15 cellular contexts compared by ENCODE assay signal in genomic region chr14:34036319-34036761, GRCh38.
DNase-seq lines count a peak whose midpoint lies in the region; ATAC-seq, FAIRE-seq and TF ChIP-seq lines count a peak whose summit lies in the region.
"Had no signal": no experiment of that assay in that cellular context is flagged by ENCODE, and none has a peak within 500 bp of the region (broad histone marks: within the 10 kb centered on the region; RNA-seq: fewer than 3 reads in every experiment).

No MANE protein-coding gene starts in this region.

- peaks cover 42% of the 10 kb centered on the region for H3K4me1 Mint-ChIP-seq in activated T-helper 1 cell treated with anti-CD3 and anti-CD28 coated beads, Interleukin-12 subunit alpha, Interleukin-12 subunit beta, Interleukin-2, Interleukin-4 antibody, amounts not matched to agents 30 ng/mL and 10 ng/mL and 1 ng/mL, durations not matched to agents 14 hours and 24 hours and 36 hours (ENCODE audit: low read depth)

- H3K9me3 Mint-ChIP-seq in activated T-helper 1 cell treated with anti-CD3 and anti-CD28 coated beads, Interleukin-12 subunit alpha, Interleukin-12 subunit beta, Interleukin-2, Interleukin-4 antibody, amounts not matched to agents 30 ng/mL and 10 ng/mL and 1 ng/mL, durations not matched to agents 14 hours and 24 hours and 36 hours = peaks cover 8% of the 10 kb centered on the region
- H3K9me3 Mint-ChIP-seq: nephron had no signal

- DNase-seq in activated T-helper 1 cell treated with anti-CD3 and anti-CD28 coated beads, Interleukin-12 subunit alpha, Interleukin-12 subunit beta, Interleukin-2, Interleukin-4 antibody, amounts not matched to agents 30 ng/mL and 10 ng/mL and 1 ng/mL, durations not matched to agents 14 hours and 24 hours and 36 hours (ENCODE audit: low spot score) = no peak
- DNase-seq in keratinocyte (ENCODE audit: low read depth, low spot score) = no peak
- no peak for DNase-seq in transverse colon
- DNase-seq in T-helper 9 cell = no peak
- no peak for DNase-seq in activated CD4-positive, alpha-beta T cell treated with anti-CD3 and anti-CD28 coated beads for 1 hour
- DNase-seq: activated CD4-positive, alpha-beta T cell treated with anti-CD3 and anti-CD28 coated beads, Interleukin-2, amount 10 ng/mL, durations not matched to agents 7 days and 5 days; activated T-cell treated with anti-CD3 and anti-CD28 coated beads, Interleukin-2, amount 50 U/mL, for 1 hour; KBM-7; NCI-H1436; stimulated activated CD4-positive, alpha-beta T cell treated with anti-CD3 and anti-CD28 coated beads, Interleukin-1b, Interleukin-23, amount 100 ng/mL, for 48 hours had no signal

- H3K27me3 ChIP-seq in esophagus (ENCODE audit: control insufficient read depth in 1 of 2, insufficient read depth in 2 of 2, low read length in 2 of 2) = no peaks in the 10 kb centered on the region
- no peaks in the 10 kb centered on the region for H3K27me3 ChIP-seq in keratinocyte (ENCODE audit: control insufficient read depth, extremely low read depth, insufficient read depth, low read length)
- no peaks in the 10 kb centered on the region for H3K27me3 ChIP-seq in transverse colon
- H3K27me3 ChIP-seq: BLaER1 treated with 17β-estradiol and CSF1 and Interleukin-3, amounts not matched to agents 10 nM and 100 nM; suprapubic skin had no signal

- H3K9me3 ChIP-seq in esophagus (ENCODE audit: control insufficient read depth in 2 of 2, insufficient read depth in 1 of 2, low read depth in 1 of 2, low read length in 1 of 2) (no peaks in the 10 kb centered on the region), keratinocyte (ENCODE audit: control insufficient read depth, low read depth, low read length) (no peaks in the 10 kb centered on the region), transverse colon (no peaks in the 10 kb centered on the region)
- H3K9me3 ChIP-seq: BLaER1 treated with 17β-estradiol and CSF1 and Interleukin-3, amounts not matched to agents 10 nM and 100 nM; suprapubic skin had no signal

- H3K9me1 ChIP-seq in keratinocyte (ENCODE audit: control insufficient read depth, extremely low read depth, insufficient read depth, low read length) = no peaks in the 10 kb centered on the region

- H3K27me3 Mint-ChIP-seq in activated T-helper 1 cell treated with anti-CD3 and anti-CD28 coated beads, Interleukin-12 subunit alpha, Interleukin-12 subunit beta, Interleukin-2, Interleukin-4 antibody, amounts not matched to agents 30 ng/mL and 10 ng/mL and 1 ng/mL, durations not matched to agents 14 hours and 24 hours and 36 hours (ENCODE audit: insufficient read depth) = peaks cover 8% of the 10 kb centered on the region

- no peak overlapping the region for H2AFZ ChIP-seq in keratinocyte (ENCODE audit: control insufficient read depth, low read length)

- peaks cover 18% of the 10 kb centered on the region for H3K36me3 Mint-ChIP-seq in activated T-helper 1 cell treated with anti-CD3 and anti-CD28 coated beads, Interleukin-12 subunit alpha, Interleukin-12 subunit beta, Interleukin-2, Interleukin-4 antibody, amounts not matched to agents 30 ng/mL and 10 ng/mL and 1 ng/mL, durations not matched to agents 14 hours and 24 hours and 36 hours (ENCODE audit: low read depth)

- no peak for TF ChIP-seq CTCF in keratinocyte (optimal IDR thresholded peaks at IDR 0.05 in 1 of 3, IDR thresholded peaks at IDR 0.05 in 1 of 3, conservative IDR thresholded peaks at IDR 0.05 in 1 of 3; ENCODE audit: extremely low read depth in 1 of 3, insufficient read depth in 2 of 3, low read length in 3 of 3)
- no peak for TF ChIP-seq CTCF in transverse colon (IDR thresholded peaks at IDR 0.05)

- in situ Hi-C loops in transverse colon (cut with MboI; ENCODE audit: low pct_ligation_motif_present in 1 of 4, low pct_unique_long_range_greater_than_20kb in 1 of 4, low sequenced_read_pairs in 3 of 4) = no loop called here

- H3K9ac ChIP-seq in keratinocyte (ENCODE audit: control insufficient read depth, extremely low read depth, insufficient read depth, low read length) = no peak overlapping the region
- H3K9ac ChIP-seq: BLaER1 treated with 17β-estradiol and CSF1 and Interleukin-3, amounts not matched to agents 10 nM and 100 nM had no signal

- WGBS in esophagus, 2 donors = 75 to 84% methylated on average over 2 of the region's 2 CpGs
- 69 to 72% methylated on average over 2 of the region's 2 CpGs for WGBS in transverse colon (ENCODE audit: low coverage in 1 of 2), 2 donors

- no peak overlapping the region for H3K4me3 Mint-ChIP-seq in activated T-helper 1 cell treated with anti-CD3 and anti-CD28 coated beads, Interleukin-12 subunit alpha, Interleukin-12 subunit beta, Interleukin-2, Interleukin-4 antibody, amounts not matched to agents 30 ng/mL and 10 ng/mL and 1 ng/mL, durations not matched to agents 14 hours and 24 hours and 36 hours
- H3K4me3 Mint-ChIP-seq: activated CD4-positive, alpha-beta T cell treated with anti-CD3 and anti-CD28 coated beads, Interleukin-2, amount 10 ng/mL, durations not matched to agents 7 days and 5 days; nephron had no signal

- H3K27ac Mint-ChIP-seq in activated T-helper 1 cell treated with anti-CD3 and anti-CD28 coated beads, Interleukin-12 subunit alpha, Interleukin-12 subunit beta, Interleukin-2, Interleukin-4 antibody, amounts not matched to agents 30 ng/mL and 10 ng/mL and 1 ng/mL, durations not matched to agents 14 hours and 24 hours and 36 hours = peak overlapping the region; percentile 6
- H3K27ac Mint-ChIP-seq: activated CD4-positive, alpha-beta T cell treated with anti-CD3 and anti-CD28 coated beads, Interleukin-2, amount 10 ng/mL, durations not matched to agents 7 days and 5 days; nephron had no signal

- intact Hi-C loops in activated T-helper 1 cell treated with anti-CD3 and anti-CD28 coated beads, Interleukin-12 subunit alpha, Interleukin-12 subunit beta, Interleukin-2, Interleukin-4 antibody, amounts not matched to agents 30 ng/mL and 10 ng/mL and 1 ng/mL, durations not matched to agents 14 hours and 24 hours and 36 hours (cut with micrococcal nuclease) = no loop called here
- intact Hi-C loops in transverse colon (cut with DNase I; ENCODE audit: low total_unique reads) = no loop called here

- no peak for ATAC-seq in HG02588 (IDR thresholded peaks at IDR 0.05; ENCODE audit: unreplicated experiment)

- no peak for TF ChIP-seq POLR2A in transverse colon (IDR thresholded peaks at IDR 0.05)

- no peaks in the 10 kb centered on the region for H3K36me3 ChIP-seq in esophagus (ENCODE audit: control insufficient read depth in 2 of 2, insufficient read depth in 2 of 2, low read length in 1 of 2)
- H3K36me3 ChIP-seq in keratinocyte (ENCODE audit: control insufficient read depth in 2 of 2, extremely low read depth in 1 of 2, insufficient read depth in 2 of 2, low read length in 2 of 2) = no peaks in the 10 kb centered on the region
- no peaks in the 10 kb centered on the region for H3K36me3 ChIP-seq in transverse colon
- H3K36me3 ChIP-seq: BLaER1 treated with 17β-estradiol and CSF1 and Interleukin-3, amounts not matched to agents 10 nM and 100 nM; suprapubic skin had no signal

- H3K4me3 ChIP-seq in esophagus (ENCODE audit: low read depth in 1 of 2, low read length in 2 of 2) (no peak overlapping the region), keratinocyte (ENCODE audit: control insufficient read depth in 2 of 3, extremely low read depth in 1 of 3, insufficient read depth in 2 of 3, low read depth in 1 of 3, low read length in 3 of 3) (no peak overlapping the region), transverse colon (no peak overlapping the region)
- H3K4me3 ChIP-seq: BLaER1 treated with 17β-estradiol and CSF1 and Interleukin-3, amounts not matched to agents 10 nM and 100 nM; suprapubic skin had no signal

- H3K4me1 ChIP-seq in esophagus (ENCODE audit: control insufficient read depth in 2 of 2, insufficient read depth in 2 of 2, low read length in 1 of 2) (peaks cover 0 to 8% of the 10 kb centered on the region in 2 donors), keratinocyte (ENCODE audit: control insufficient read depth, extremely low read depth, insufficient read depth, low read length) (peaks cover 18% of the 10 kb centered on the region), transverse colon (peaks cover 3 to 23% (median 17%) of the 10 kb centered on the region in 4 donors)

- TF ChIP-seq EP300 in transverse colon (IDR thresholded peaks at IDR 0.05; ENCODE audit: low read depth) = no peak

- H3K4me2 ChIP-seq in keratinocyte (ENCODE audit: control insufficient read depth, extremely low read depth, insufficient read depth, low read depth, low read length) = no peak overlapping the region

- no peaks in the 10 kb centered on the region for H4K20me1 ChIP-seq in keratinocyte (ENCODE audit: control insufficient read depth, extremely low read depth, insufficient read depth, low read length)
- H4K20me1 ChIP-seq: BLaER1 treated with 17β-estradiol and CSF1 and Interleukin-3, amounts not matched to agents 10 nM and 100 nM had no signal

- dilution Hi-C loops in keratinocyte (cut with MboI; ENCODE audit: extremely low pct_ligation_motif_present, low sequenced_read_pairs) = no loop called here

- H3K27ac ChIP-seq in esophagus (ENCODE audit: low read depth in 2 of 2, low read length in 1 of 2) = peak overlapping the region; percentile 43 to 83
- peak overlapping the region; percentile 75 for H3K27ac ChIP-seq in keratinocyte (ENCODE audit: control insufficient read depth, insufficient read depth, low read length)
- peak overlapping the region; percentile 46 to 76 (median 70) for H3K27ac ChIP-seq in transverse colon
- H3K27ac ChIP-seq: BLaER1 treated with 17β-estradiol and CSF1 and Interleukin-3, amounts not matched to agents 10 nM and 100 nM; suprapubic skin had no signal

- no peaks in the 10 kb centered on the region for H3K79me2 ChIP-seq in keratinocyte (ENCODE audit: control insufficient read depth, insufficient read depth, low read length)

- no peak for FAIRE-seq in keratinocyte (lab: Jason Lieb, UNC)
